In the genomic region with DNA sequence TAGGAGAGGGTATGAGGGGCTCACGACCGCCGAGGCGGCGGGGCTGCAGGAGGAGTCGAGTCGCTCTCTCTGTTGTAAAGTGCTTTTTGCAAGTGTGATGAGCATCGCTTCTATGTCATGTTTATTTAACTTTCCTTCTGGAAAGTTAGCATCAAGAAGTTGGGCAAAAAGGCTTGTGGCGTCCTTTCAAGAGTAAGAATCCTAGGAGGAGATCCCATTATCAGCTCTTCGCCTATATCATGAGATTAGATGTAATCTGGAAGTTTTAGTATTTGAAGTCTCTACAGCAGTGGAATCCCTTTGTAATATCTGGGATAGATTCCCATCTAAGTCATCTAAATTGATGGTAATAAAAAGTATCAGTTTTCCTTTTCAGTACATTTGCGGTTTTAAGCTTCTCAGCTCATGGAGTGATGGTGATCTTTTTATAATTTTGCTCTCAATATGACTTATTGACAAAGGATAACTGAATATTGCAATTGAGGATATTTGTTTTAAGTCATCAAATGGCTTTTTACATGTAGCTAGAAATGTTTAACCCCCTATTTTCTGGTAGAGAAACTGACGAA, we compare ENCODE assay signal across 8 cellular contexts. TPM values are rescaled to one million over a fixed set of nuclear protein-coding genes. Genes with fewer than 3 reads are reported as not detected.
DNase-seq lines count a peak whose midpoint lies in the region; ATAC-seq lines count a peak whose summit lies in the region.

No MANE protein-coding gene starts in this region.

- POLR2A ChIA-PET in activated CD4-positive, alpha-beta memory T cell treated with anti-CD3 and anti-CD28 coated beads, Interleukin-2, amount 10 ng/mL, durations not matched to agents 7 days and 5 days (lab: Charles Lee) = interaction anchor here (0.9 to 2.5 kb wide), 3 partner anchors 84 to 199 kb away, joined by 3 to 12 read pairs (median 4); a partner anchor contains a TSS

- CTCF ChIA-PET in activated CD4-positive, alpha-beta memory T cell treated with anti-CD3 and anti-CD28 coated beads, Interleukin-2, amount 10 ng/mL, durations not matched to agents 7 days and 5 days (lab: Charles Lee) = interaction anchor here (0.9 to 2.1 kb wide), 3 partner anchors 87 to 157 kb away, joined by 5 to 6 read pairs (median 5); no protein-coding TSS in a partner anchor

- peaks cover 46% of the 10 kb centered on the region for H3K4me1 ChIP-seq in iPS-15b (ENCODE audit: control insufficient read depth, insufficient read depth, low read length)

- no peak for ATAC-seq in stimulated activated memory B cell treated with anti-CD40 and anti-IgM and Interleukin-4, amounts not matched to agents 10 μg/mL and 1 μg/mL and 100 μg/mL, for 72 hours

- H3K4me1 Mint-ChIP-seq in activated CD4-positive, alpha-beta memory T cell treated with anti-CD3 and anti-CD28 coated beads, Interleukin-2, amount 10 ng/mL, durations not matched to agents 7 days and 5 days = peaks cover 35% of the 10 kb centered on the region
- peaks cover 44% of the 10 kb centered on the region for H3K4me1 Mint-ChIP-seq in stimulated activated memory B cell treated with anti-CD40 and anti-IgM and Interleukin-4, amounts not matched to agents 10 μg/mL and 1 μg/mL and 100 μg/mL, for 72 hours

- H3K9me3 Mint-ChIP-seq in activated CD4-positive, alpha-beta memory T cell treated with anti-CD3 and anti-CD28 coated beads, Interleukin-2, amount 10 ng/mL, durations not matched to agents 7 days and 5 days = no peaks in the 10 kb centered on the region
- no peaks in the 10 kb centered on the region for H3K9me3 Mint-ChIP-seq in stimulated activated memory B cell treated with anti-CD40 and anti-IgM and Interleukin-4, amounts not matched to agents 10 μg/mL and 1 μg/mL and 100 μg/mL, for 72 hours

- DNase-seq in DMS79 treated with DMSO at 0.1 percent for 48 hours (lab: John Stamatoyannopoulos, UW) = peak; percentile 6
- DNase-seq in DMS79 (lab: John Stamatoyannopoulos, UW) = no peak
- no peak for DNase-seq in activated CD4-positive, alpha-beta memory T cell treated with anti-CD3 and anti-CD28 coated beads, Interleukin-2, amount 10 ng/mL, durations not matched to agents 7 days and 5 days
- DNase-seq in DMS 273 treated with DMSO at 0.1 percent for 48 hours (lab: John Stamatoyannopoulos, UW) = no peak
- DNase-seq in H4 (ENCODE audit: low spot score) = no peak
- DNase-seq in AG08396 (ENCODE audit: low spot score) = no peak

- peak overlapping the region; percentile 77 for H3K4me3 Mint-ChIP-seq in activated CD4-positive, alpha-beta memory T cell treated with anti-CD3 and anti-CD28 coated beads, Interleukin-2, amount 10 ng/mL, durations not matched to agents 7 days and 5 days
- H3K4me3 Mint-ChIP-seq in stimulated activated memory B cell treated with anti-CD40 and anti-IgM and Interleukin-4, amounts not matched to agents 10 μg/mL and 1 μg/mL and 100 μg/mL, for 72 hours = peak overlapping the region; percentile 79

- H3K36me3 Mint-ChIP-seq in activated CD4-positive, alpha-beta memory T cell treated with anti-CD3 and anti-CD28 coated beads, Interleukin-2, amount 10 ng/mL, durations not matched to agents 7 days and 5 days (ENCODE audit: low read depth) = no peaks in the 10 kb centered on the region
- H3K36me3 Mint-ChIP-seq in stimulated activated memory B cell treated with anti-CD40 and anti-IgM and Interleukin-4, amounts not matched to agents 10 μg/mL and 1 μg/mL and 100 μg/mL, for 72 hours = no peaks in the 10 kb centered on the region

- H3K27me3 Mint-ChIP-seq in activated CD4-positive, alpha-beta memory T cell treated with anti-CD3 and anti-CD28 coated beads, Interleukin-2, amount 10 ng/mL, durations not matched to agents 7 days and 5 days = no peaks in the 10 kb centered on the region
- H3K27me3 Mint-ChIP-seq in stimulated activated memory B cell treated with anti-CD40 and anti-IgM and Interleukin-4, amounts not matched to agents 10 μg/mL and 1 μg/mL and 100 μg/mL, for 72 hours = no peaks in the 10 kb centered on the region

- H3K27ac Mint-ChIP-seq in activated CD4-positive, alpha-beta memory T cell treated with anti-CD3 and anti-CD28 coated beads, Interleukin-2, amount 10 ng/mL, durations not matched to agents 7 days and 5 days = peak overlapping the region; percentile 44
- peak overlapping the region; percentile 75 for H3K27ac Mint-ChIP-seq in stimulated activated memory B cell treated with anti-CD40 and anti-IgM and Interleukin-4, amounts not matched to agents 10 μg/mL and 1 μg/mL and 100 μg/mL, for 72 hours

- no peaks in the 10 kb centered on the region for H3K36me3 ChIP-seq in iPS-15b (ENCODE audit: control insufficient read depth, insufficient read depth, low read length)

- H3K9me3 ChIP-seq in iPS-15b (ENCODE audit: control insufficient read depth, insufficient read depth, low read length) = no peaks in the 10 kb centered on the region

- peak overlapping the region; percentile 13 for H3K9ac ChIP-seq in iPS-15b (ENCODE audit: low read depth, low read length)

- H3K4me3 ChIP-seq in iPS-15b (ENCODE audit: low read depth, low read length) = peak overlapping the region; percentile 74

- H3K27me3 ChIP-seq in iPS-15b (ENCODE audit: control insufficient read depth, insufficient read depth, low read length) = no peaks in the 10 kb centered on the region

RNA-seq across cellular contexts. Expression of a gene that starts 1.7 kb away (rescaled TPM):
- 10 to 100 TPM; 16.0 to 19.1 TPM for total RNA-seq in activated CD4-positive, alpha-beta memory T cell treated with anti-CD3 and anti-CD28 coated beads, Interleukin-2, amount 10 ng/mL, durations not matched to agents 7 days and 5 days
- 56.7 and 57.1 TPM in 2 replicates for total RNA-seq in H4 (2014; rRNA removed; shearing (Covaris generic))
